In genomic region chr10:45997994-45998763, GRCh38 we compare ENCODE assay signal across 22 cellular contexts. TPM values are rescaled to one million over a fixed set of nuclear protein-coding genes. Genes with fewer than 3 reads are reported as not detected.
"Had no signal": no experiment of that assay in that cellular context is flagged by ENCODE, and none has a peak within 500 bp of the region (broad histone marks: within the 10 kb centered on the region; RNA-seq: fewer than 3 reads in every experiment).

No MANE protein-coding gene starts in this region.

- H3K4me3 ChIP-seq: prostate gland, spleen, transverse colon had no signal

- H3K4me3 Mint-ChIP-seq: activated CD4-positive, alpha-beta memory T cell treated with anti-CD3 and anti-CD28 coated beads for 36 hours; brain; dendritic cell treated with granulocyte-macrophage colony-stimulating factor and Interleukin-4, amounts not matched to agents 40 ng/mL and 50 ng/mL, for 4 days; naive thymus-derived CD8-positive, alpha-beta T cell; stimulated activated memory B cell treated with anti-CD40 and anti-IgM and Interleukin-4, amounts not matched to agents 10 μg/mL and 1 μg/mL and 100 μg/mL, for 72 hours had no signal

- H3K27me3 ChIP-seq: spleen, transverse colon had no signal

- H3K9me3 Mint-ChIP-seq: activated T-helper 2 cell treated with anti-CD3 and anti-CD28 coated beads, Interferon-gamma antibody, Interleukin-2, Interleukin-4, amounts not matched to agents 10 μg/mL and 5 μg/mL and 100 μg/mL, durations not matched to agents 14 hours and 24 hours and 36 hours; brain; dendritic cell treated with granulocyte-macrophage colony-stimulating factor and Interleukin-4, amounts not matched to agents 40 ng/mL and 50 ng/mL, for 4 days had no signal

- H3K27ac ChIP-seq: prostate gland, spleen, transverse colon had no signal

- H3K4me1 Mint-ChIP-seq: brain; stimulated activated memory B cell treated with anti-CD40 and anti-IgM and Interleukin-4, amounts not matched to agents 10 μg/mL and 1 μg/mL and 100 μg/mL, for 72 hours had no signal

- H3K36me3 ChIP-seq: prostate gland had no signal

- H3K27ac Mint-ChIP-seq: activated T-helper 2 cell treated with anti-CD3 and anti-CD28 coated beads, Interferon-gamma antibody, Interleukin-2, Interleukin-4, amounts not matched to agents 10 μg/mL and 5 μg/mL and 100 μg/mL, durations not matched to agents 14 hours and 24 hours and 36 hours; brain; dendritic cell treated with granulocyte-macrophage colony-stimulating factor and Interleukin-4, amounts not matched to agents 40 ng/mL and 50 ng/mL, for 4 days; stimulated activated memory B cell treated with anti-CD40 and anti-IgM and Interleukin-4, amounts not matched to agents 10 μg/mL and 1 μg/mL and 100 μg/mL, for 72 hours had no signal

- H3K4me1 ChIP-seq: prostate gland, spleen, transverse colon had no signal

- DNase-seq: activated CD4-positive, alpha-beta memory T cell treated with anti-CD3 and anti-CD28 coated beads for 36 hours; activated CD8-positive, alpha-beta memory T cell treated with anti-CD3 and anti-CD28 coated beads, Interleukin-2, amount 50 U/mL, for 4 hours; activated naive CD4-positive, alpha-beta T cell treated with anti-CD3 and anti-CD28 coated beads, Interleukin-2, amount 50 U/mL, for 16 hours; amygdala; cerebellar nuclear complex; erythroblast; kidney glomerular epithelial cell; mammary epithelial cell; naive thymus-derived CD8-positive, alpha-beta T cell; occipital lobe; spleen; stimulated activated CD4-positive, alpha-beta T cell treated with anti-CD3 and anti-CD28 coated beads, Interleukin-1b, Interleukin-23, amount 100 ng/mL, for 48 hours; substantia nigra; T1000; transverse colon had no signal

- H3K27me3 Mint-ChIP-seq: activated CD4-positive, alpha-beta memory T cell treated with anti-CD3 and anti-CD28 coated beads for 36 hours; brain; dendritic cell treated with granulocyte-macrophage colony-stimulating factor and Interleukin-4, amounts not matched to agents 40 ng/mL and 50 ng/mL, for 4 days; naive thymus-derived CD8-positive, alpha-beta T cell; stimulated activated memory B cell treated with anti-CD40 and anti-IgM and Interleukin-4, amounts not matched to agents 10 μg/mL and 1 μg/mL and 100 μg/mL, for 72 hours had no signal

- H3K9me3 ChIP-seq: prostate gland, transverse colon had no signal

- ATAC-seq: naive thymus-derived CD8-positive, alpha-beta T cell; sciatic nerve; stimulated activated memory B cell treated with anti-CD40 and anti-IgM and Interleukin-4, amounts not matched to agents 10 μg/mL and 1 μg/mL and 100 μg/mL, for 72 hours had no signal

RNA-seq across cellular contexts. Expression of gene MSMB, which starts 47.9 kb away (rescaled TPM):
- total RNA-seq: activated CD4-positive, alpha-beta memory T cell treated with anti-CD3 and anti-CD28 coated beads for 36 hours; activated T-helper 2 cell treated with anti-CD3 and anti-CD28 coated beads, Interferon-gamma antibody, Interleukin-2, Interleukin-4, amounts not matched to agents 10 μg/mL and 5 μg/mL and 100 μg/mL, durations not matched to agents 14 hours and 24 hours and 36 hours; mammary epithelial cell; mononuclear cell; naive thymus-derived CD8-positive, alpha-beta T cell; occipital lobe; sciatic nerve; spleen; transverse colon had no signal
- polyA plus RNA-seq: mammary epithelial cell; naive thymus-derived CD8-positive, alpha-beta T cell; spleen had no signal
